ENCODE assay signal across 14 cellular contexts in the genomic region with DNA sequence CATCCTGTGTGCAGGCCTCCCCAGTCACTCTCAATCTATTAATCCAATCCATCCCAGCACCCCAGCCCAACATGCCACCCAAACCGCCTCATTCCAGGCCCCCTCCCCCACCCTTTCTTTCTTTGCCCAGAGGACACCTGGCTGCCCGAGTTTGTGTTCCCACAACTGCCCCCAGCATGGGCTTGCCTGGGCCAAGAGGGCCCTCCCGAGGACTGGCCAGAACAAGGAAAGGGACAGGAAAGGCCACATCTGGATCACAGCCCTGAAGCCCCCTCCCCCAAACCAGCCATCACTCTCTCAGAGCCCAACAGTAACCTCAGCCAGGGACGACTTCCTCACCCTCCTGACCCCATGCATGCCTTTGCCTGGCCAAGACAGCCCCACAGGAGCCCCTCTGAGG. TPM values are rescaled to one million over a fixed set of nuclear protein-coding genes. Genes with fewer than 3 reads are reported as not detected.
DNase-seq lines count a peak whose midpoint lies in the region; ATAC-seq and TF ChIP-seq lines count a peak whose summit lies in the region.
"Had no signal": no experiment of that assay in that cellular context is flagged by ENCODE, and none has a peak within 500 bp of the region (broad histone marks: within the 10 kb centered on the region; RNA-seq: fewer than 3 reads in every experiment).

No MANE protein-coding gene starts in this region.

- TF ChIP-seq CTCF in HFFc6 (IDR thresholded peaks at IDR 0.05): no peak
- TF ChIP-seq CTCF in choroid plexus epithelial cell (conservative IDR thresholded peaks at IDR 0.05; ENCODE audit: low read depth, low read length): no peak
- TF ChIP-seq CTCF in nephron (IDR thresholded peaks at IDR 0.05; ENCODE audit: unreplicated experiment in 3 of 3): no peak
- TF ChIP-seq CTCF in tibial nerve (IDR thresholded peaks at IDR 0.05): no peak
- TF ChIP-seq CTCF in CD4-positive, alpha-beta T cell (IDR thresholded peaks at IDR 0.05): no peak

- H3K4me3 ChIP-seq in choroid plexus epithelial cell (ENCODE audit: low read depth, low read length) (peak overlapping the region; percentile 46), tibial nerve (peak overlapping the region; percentile 13 to 56 (median 19))

- no peaks in the 10 kb centered on the region for H3K27me3 ChIP-seq in tibial nerve
- H3K27me3 ChIP-seq in CD4-positive, alpha-beta T cell (ENCODE audit: control insufficient read depth, insufficient read depth, low read length): no peaks in the 10 kb centered on the region

- peak overlapping the region; percentile 83 for H3K27ac Mint-ChIP-seq in HFFc6
- H3K27ac Mint-ChIP-seq in nephron: peak overlapping the region; percentile 82 to 99 (median 98)
- H3K27ac Mint-ChIP-seq in CD4-positive, alpha-beta T cell: no peak overlapping the region
- H3K27ac Mint-ChIP-seq: activated T-cell treated with anti-CD3 and anti-CD28 coated beads, Interleukin-2, amount 50 U/mL, for 24 hours; endodermal cell had no signal

- DNase-seq in HFFc6 (no peak), choroid plexus epithelial cell (ENCODE audit: low read depth) (no peak), tibial nerve (ENCODE audit: low spot score in 2 of 2) (no peak), NCI-H187 (lab: John Stamatoyannopoulos, UW) (no peak), NCI-H2107 (lab: John Stamatoyannopoulos, UW) (no peak)
- no peak for DNase-seq in CD4-positive, alpha-beta T cell
- DNase-seq: activated CD4-positive, CD25-positive, alpha-beta regulatory T cell treated with anti-CD3 and anti-CD28 coated beads, Interleukin-2, amount 50 U/mL, for 72 hours; activated T-cell treated with anti-CD3 and anti-CD28 coated beads, Interleukin-2, amount 50 U/mL, for 24 hours; Calu3; endodermal cell; MM.1S; stimulated activated CD4-positive, alpha-beta T cell treated with anti-CD3 and anti-CD28 coated beads, Interleukin-4, amount 100 ng/mL, for 4 hours; stimulated activated naive B cell treated with anti-CD40 and anti-IgM and Interleukin-4, amounts not matched to agents 10 μg/mL and 1 μg/mL and 100 μg/mL, for 72 hours had no signal

- no peaks in the 10 kb centered on the region for H3K36me3 ChIP-seq in tibial nerve

- peaks cover 22% of the 10 kb centered on the region for H3K36me3 Mint-ChIP-seq in HFFc6 (ENCODE audit: low read depth)
- no peaks in the 10 kb centered on the region for H3K36me3 Mint-ChIP-seq in nephron (ENCODE audit: low read depth)
- H3K36me3 Mint-ChIP-seq in CD4-positive, alpha-beta T cell (ENCODE audit: low read depth): no peaks in the 10 kb centered on the region
- H3K36me3 Mint-ChIP-seq: stimulated activated naive B cell treated with anti-CD40 and anti-IgM and Interleukin-4, amounts not matched to agents 10 μg/mL and 1 μg/mL and 100 μg/mL, for 72 hours had no signal

- H3K4me3 Mint-ChIP-seq in HFFc6 (peak overlapping the region; percentile 90), nephron (peak overlapping the region; percentile 71 to 86 (median 84))
- no peak overlapping the region for H3K4me3 Mint-ChIP-seq in CD4-positive, alpha-beta T cell
- H3K4me3 Mint-ChIP-seq: activated T-cell treated with anti-CD3 and anti-CD28 coated beads, Interleukin-2, amount 50 U/mL, for 24 hours; endodermal cell; stimulated activated naive B cell treated with anti-CD40 and anti-IgM and Interleukin-4, amounts not matched to agents 10 μg/mL and 1 μg/mL and 100 μg/mL, for 72 hours had no signal

- TF ChIP-seq EP300 in tibial nerve (IDR thresholded peaks at IDR 0.05): no peak

- H3K27ac ChIP-seq in tibial nerve: peak overlapping the region in 3 of 4 donors; percentile 28 to 86 (median 55)
- H3K27ac ChIP-seq in CD4-positive, alpha-beta T cell (ENCODE audit: low read depth, low read length): no peak overlapping the region

- H3K27me3 Mint-ChIP-seq in HFFc6 (ENCODE audit: insufficient read depth) (peaks cover 1% of the 10 kb centered on the region), nephron (ENCODE audit: low read depth) (peaks cover 22% of the 10 kb centered on the region)
- peaks cover 9% of the 10 kb centered on the region for H3K27me3 Mint-ChIP-seq in CD4-positive, alpha-beta T cell

- no peaks in the 10 kb centered on the region; the same call in 1 of the 2 replicates for H3K9me3 Mint-ChIP-seq in HFFc6
- no peaks in the 10 kb centered on the region for H3K9me3 Mint-ChIP-seq in nephron
- H3K9me3 Mint-ChIP-seq in CD4-positive, alpha-beta T cell: no peaks in the 10 kb centered on the region
- H3K9me3 Mint-ChIP-seq: activated T-cell treated with anti-CD3 and anti-CD28 coated beads, Interleukin-2, amount 50 U/mL, for 24 hours; endodermal cell; stimulated activated naive B cell treated with anti-CD40 and anti-IgM and Interleukin-4, amounts not matched to agents 10 μg/mL and 1 μg/mL and 100 μg/mL, for 72 hours had no signal

- H3K4me1 Mint-ChIP-seq in HFFc6 (ENCODE audit: low read depth) (peaks cover 93% of the 10 kb centered on the region), nephron (peaks cover 71% of the 10 kb centered on the region)
- no peaks in the 10 kb centered on the region for H3K4me1 Mint-ChIP-seq in CD4-positive, alpha-beta T cell (ENCODE audit: low read depth)

- intact Hi-C loops in CD4-positive, alpha-beta T cell (cut with DNase I, micrococcal nuclease): no loop called here

- H3K4me1 ChIP-seq in tibial nerve: peaks cover 0 to 52% (median 15%) of the 10 kb centered on the region in 4 donors

- WGBS in tibial nerve, 2 donors: 59 to 61% methylated on average over 4 of the region's 4 CpGs

- ATAC-seq in CD4-positive, alpha-beta T cell (ENCODE audit: poor library complexity): no peak
- ATAC-seq: stimulated activated naive B cell treated with anti-CD40 and anti-IgM and Interleukin-4, amounts not matched to agents 10 μg/mL and 1 μg/mL and 100 μg/mL, for 72 hours had no signal

- CTCF ChIA-PET in CD4-positive, alpha-beta T cell (lab: Charles Lee): no interaction called here

- no peak for TF ChIP-seq POLR2A in tibial nerve (IDR thresholded peaks at IDR 0.05)

- no peaks in the 10 kb centered on the region for H3K9me3 ChIP-seq in tibial nerve
- no peaks in the 10 kb centered on the region for H3K9me3 ChIP-seq in CD4-positive, alpha-beta T cell (ENCODE audit: control insufficient read depth, low read length)

- POLR2A ChIA-PET in CD4-positive, alpha-beta T cell (lab: Charles Lee): no interaction called here

RNA-seq across cellular contexts. Expression of gene TNS1, which starts 1.2 kb away (rescaled TPM):
- 100 to 1,000 TPM; 113 to 139 (median 126) TPM for total RNA-seq in HFFc6 (2021; fragmentation: NEBNext Ultra II Directional; extraction: Animal tissue kit (Norgen Biotek cat#: 25700))
- total RNA-seq in tibial nerve: 100 to 1,000 TPM; 461 to 648 (median 565) TPM
- total RNA-seq in CD4-positive, alpha-beta T cell: under 1 TPM; 0.25 to 0.34 TPM

Comparison
In these comparisons a context has a peak if more than half of its experiments do, and no peak if none do; other contexts are left out.
1. RNA of gene TNS1, which starts 1.2 kb away (total RNA-seq): 461 to 648 TPM in tibial nerve and 113 to 139 TPM in HFFc6; 0.25 to 0.34 TPM in CD4-positive, alpha-beta T cell; every median in the first group is over 10 times any median in the second.